9 cellular contexts compared by ENCODE assay signal in genomic region chr4:24032371-24032989, GRCh38.
DNase-seq lines count a peak whose midpoint lies in the region; ATAC-seq, FAIRE-seq and TF ChIP-seq lines count a peak whose summit lies in the region.
"Had no signal": no experiment of that assay in that cellular context is flagged by ENCODE, and none has a peak within 500 bp of the region (broad histone marks: within the 10 kb centered on the region; RNA-seq: fewer than 3 reads in every experiment).

No MANE protein-coding gene starts in this region.

- H3K27ac ChIP-seq in PC-9 = no peak overlapping the region

- H3K4me1 ChIP-seq in PC-9 (replicated peaks; ENCODE audit: insufficient read depth) = no peaks in the 10 kb centered on the region

- H3K4me3 ChIP-seq in PC-9 = no peak overlapping the region

- intact Hi-C loops in PC-9 (cut with micrococcal nuclease; ENCODE audit: unreplicated experiment) = no loop called here

- peak; percentile 33 for FAIRE-seq in H54 (lab: Jason Lieb, UNC)

- H2AFZ ChIP-seq in PC-9 = no peak overlapping the region

- CTCF ChIA-PET in PC-9 (lab: Charles Lee) = no interaction called here

- no peaks in the 10 kb centered on the region for H4K20me1 ChIP-seq in PC-9 (ENCODE audit: insufficient read depth)

- TF ChIP-seq CTCF in PC-9 (conservative IDR thresholded peaks at IDR 0.05) = no peak

- no peaks in the 10 kb centered on the region for H3K79me2 ChIP-seq in PC-9 (ENCODE audit: low read depth)

- no TSS peak for BruUV-seq in PC-9 (replicated peaks; lab: Mats Ljungman, UMichigan)

- no peaks in the 10 kb centered on the region for H3K9me3 ChIP-seq in PC-9 (ENCODE audit: insufficient read depth, low read depth)

- no peak for TF ChIP-seq POLR2A in H54 (IDR thresholded peaks at IDR 0.05; ENCODE audit: low read depth, low read length)

- no peaks in the 10 kb centered on the region for H3K27me3 ChIP-seq in PC-9 (ENCODE audit: insufficient read depth, low read depth)

- peak; percentile 41 for DNase-seq in AG20443 (ENCODE audit: low spot score)
- DNase-seq in H54 (ENCODE audit: insufficient read length, low spot score) = peak; percentile 4
- peak; percentile 11 for DNase-seq in SW480 (ENCODE audit: low spot score)
- peak; percentile 3 for DNase-seq in kidney glomerular epithelial cell (lab: John Stamatoyannopoulos, UW)
- no peak for DNase-seq in PC-9
- DNase-seq in GF-D8 (lab: John Stamatoyannopoulos, UW) = no peak
- DNase-seq in SHP77 treated with DMSO at 0.1 percent for 48 hours (lab: John Stamatoyannopoulos, UW) = no peak
- DNase-seq: activated CD4-positive, alpha-beta T cell treated with anti-CD3 and anti-CD28 coated beads, Interleukin-2, amount 10 ng/mL, durations not matched to agents 7 days and 5 days had no signal

- H3K9me2 ChIP-seq in PC-9 (ENCODE audit: insufficient read depth) = no peaks in the 10 kb centered on the region

- H3K4me2 ChIP-seq in PC-9 = no peak overlapping the region

- ATAC-seq in GM21619 (IDR thresholded peaks at IDR 0.05; ENCODE audit: unreplicated experiment) = no peak

- POLR2A ChIA-PET in PC-9 (lab: Charles Lee; ENCODE audit: unreplicated experiment) = no interaction called here

- H3F3A ChIP-seq in PC-9 (ENCODE audit: insufficient read depth, low read depth) = no peaks in the 10 kb centered on the region

- no peaks in the 10 kb centered on the region for H3K36me3 ChIP-seq in PC-9 (ENCODE audit: low read depth)

Comparison
In these comparisons a context has a peak if more than half of its experiments do, and no peak if none do; other contexts are left out.
1. DNase-seq: peak in AG20443 (single experiment), H54 (single experiment), SW480 (single experiment) and kidney glomerular epithelial cell (single experiment); none in PC-9 (0 of 2), GF-D8 (single experiment) and SHP77 treated with DMSO at 0.1 percent for 48 hours (single experiment).